Comparison of ENCODE assay signal across 14 cellular contexts in genomic region chr7:65832281-65832680, GRCh38. TPM values are rescaled to one million over a fixed set of nuclear protein-coding genes. Genes with fewer than 3 reads are reported as not detected.
DNase-seq lines count a peak whose midpoint lies in the region; ATAC-seq and TF ChIP-seq lines count a peak whose summit lies in the region.
"Had no signal": no experiment of that assay in that cellular context is flagged by ENCODE, and none has a peak within 500 bp of the region (broad histone marks: within the 10 kb centered on the region; RNA-seq: fewer than 3 reads in every experiment).

No MANE protein-coding gene starts in this region.

- 60% methylated on average over 1 of the region's 2 CpGs; no CpG with 5 or more reads in 1 of the 2 experiments for WGBS in IMR-90 (ENCODE audit: extremely low coverage in 2 of 2, insufficient read length in 1 of 2), 2 experiments
- WGBS in suprapubic skin: 83% methylated on average over 2 of the region's 2 CpGs

- in situ Hi-C loops in IMR-90 (cut with MboI; ENCODE audit: low sequenced_read_pairs) (no loop called here), astrocyte of the cerebellum (cut with HindIII; ENCODE audit: low sequenced_read_pairs) (no loop called here)

- no peak overlapping the region for H2AK9ac ChIP-seq in IMR-90 (replicated peaks; ENCODE audit: low read depth, low read length, poor library complexity)

- TF ChIP-seq CTCF in IMR-90 (conservative IDR thresholded peaks at IDR 0.05; ENCODE audit: low read depth, low read length): no peak
- TF ChIP-seq CTCF in astrocyte of the cerebellum (IDR thresholded peaks at IDR 0.05; ENCODE audit: low read depth, low read length, missing control alignments): no peak
- TF ChIP-seq CTCF in suprapubic skin (IDR thresholded peaks at IDR 0.05): no peak

- H3K4me1 ChIP-seq in IMR-90 (ENCODE audit: control insufficient read depth, insufficient read depth, low read length) (no peaks in the 10 kb centered on the region), suprapubic skin (no peaks in the 10 kb centered on the region)
- H3K4me1 ChIP-seq: SJSA1, stomach had no signal

- H4K5ac ChIP-seq in IMR-90 (ENCODE audit: low read depth, low read length): no peak overlapping the region

- H2BK120ac ChIP-seq in IMR-90 (ENCODE audit: low read depth, low read length): no peak overlapping the region

- no peak overlapping the region for H2BK15ac ChIP-seq in IMR-90 (ENCODE audit: low read depth, low read length)

- H3K9ac ChIP-seq in IMR-90 (ENCODE audit: low read depth, low read length): no peak overlapping the region

- intact Hi-C loops in IMR-90 (cut with micrococcal nuclease): no loop called here

- CTCF ChIA-PET in IMR-90 (lab: Yijun Ruan, JAX): no interaction called here

- no peak overlapping the region for H4K91ac ChIP-seq in IMR-90 (ENCODE audit: insufficient read depth, low read depth, low read length)

- no peak overlapping the region for H2BK20ac ChIP-seq in IMR-90 (ENCODE audit: low read depth, low read length)

- no peak overlapping the region for H3K23ac ChIP-seq in IMR-90 (ENCODE audit: low read depth, low read length)

- BruUV-seq in IMR-90 (replicated peaks; lab: Mats Ljungman, UMichigan): no TSS peak

- dilution Hi-C loops in IMR-90 (cut with HindIII; ENCODE audit: low sequenced_read_pairs, unreplicated experiment): no loop called here

- H3K18ac ChIP-seq in IMR-90 (ENCODE audit: low read depth, low read length): no peak overlapping the region

- no peaks in the 10 kb centered on the region for H3K27me3 ChIP-seq in IMR-90 (ENCODE audit: control insufficient read depth, insufficient read depth, low read length)
- H3K27me3 ChIP-seq in suprapubic skin: no peaks in the 10 kb centered on the region
- H3K27me3 ChIP-seq: SJSA1, stomach had no signal

- no peaks in the 10 kb centered on the region for H3K9me1 ChIP-seq in IMR-90 (ENCODE audit: insufficient read depth, low read length)

- TF ChIP-seq EP300 in suprapubic skin (IDR thresholded peaks at IDR 0.05): no peak

- H3K27ac ChIP-seq in IMR-90 (ENCODE audit: insufficient read depth, low read length) (no peak overlapping the region), suprapubic skin (no peak overlapping the region)
- H3K27ac ChIP-seq: SJSA1, stomach had no signal

- POLR2A ChIA-PET in IMR-90 (lab: Charles Lee; ENCODE audit: unreplicated experiment): no interaction called here

- H2AK5ac ChIP-seq in IMR-90 (ENCODE audit: low read depth, low read length): no peak overlapping the region

- no peaks in the 10 kb centered on the region for H3K36me3 ChIP-seq in IMR-90 (ENCODE audit: control insufficient read depth, insufficient read depth, low read length)
- peaks cover 5% of the 10 kb centered on the region for H3K36me3 ChIP-seq in suprapubic skin
- H3K36me3 ChIP-seq: SJSA1 had no signal

- no peak overlapping the region for H3K4ac ChIP-seq in IMR-90 (ENCODE audit: low read depth, low read length)

- TF ChIP-seq POLR2A in IMR-90 (IDR thresholded peaks at IDR 0.05; ENCODE audit: low read depth, low read length): no peak
- no peak for TF ChIP-seq POLR2A in suprapubic skin (IDR thresholded peaks at IDR 0.05)

- DNase-seq in DMS 273 treated with DMSO at 0.1 percent for 48 hours (lab: John Stamatoyannopoulos, UW) (peak; percentile 56), IMR-90 (peak; percentile 59), astrocyte of the cerebellum (ENCODE audit: low read depth) (peak; percentile 44), iPS-NIHi7 (ENCODE audit: extremely low spot score) (peak; percentile 27), NCI-H2196 (lab: John Stamatoyannopoulos, UW; ENCODE audit: unreplicated experiment) (no peak), suprapubic skin (ENCODE audit: low spot score in 2 of 2) (no peak), NCI-H748 treated with DMSO at 0.1 percent for 48 hours (lab: John Stamatoyannopoulos, UW) (no peak)
- DNase-seq: DMS153; hippocampal formation; NCI-H187 treated with DMSO at 0.1 percent for 48 hours; stimulated activated CD4-positive, alpha-beta T cell treated with anti-CD3 and anti-CD28 coated beads, Interleukin-15, amount 100 ng/mL, for 24 hours; stomach had no signal

- no peak overlapping the region for H4K8ac ChIP-seq in IMR-90 (ENCODE audit: low read depth in 2 of 2, low read length in 2 of 2)

- no peak for TF ChIP-seq RAD21 in IMR-90 (IDR thresholded peaks at IDR 0.05; ENCODE audit: low read length)

- no peak overlapping the region for H2BK5ac ChIP-seq in IMR-90 (ENCODE audit: low read depth, low read length, poor library complexity, severe bottlenecking)

- peak; percentile 24; the same call in 1 of the 2 replicates for ATAC-seq in IMR-90 (ENCODE audit: low read depth)
- no peak for ATAC-seq in GM19023 (IDR thresholded peaks at IDR 0.05; ENCODE audit: unreplicated experiment)

- H2AFZ ChIP-seq in IMR-90 (replicated peaks; ENCODE audit: low read length, poor library complexity): no peak overlapping the region

- H3K79me1 ChIP-seq in IMR-90 (ENCODE audit: low read depth in 1 of 2, low read length in 2 of 2): no peaks in the 10 kb centered on the region

- no peak overlapping the region for H3K4me2 ChIP-seq in IMR-90 (ENCODE audit: low read depth, low read length)

- H4K20me1 ChIP-seq in IMR-90 (ENCODE audit: insufficient read depth, low read length): no peaks in the 10 kb centered on the region

- H3K14ac ChIP-seq in IMR-90 (replicated peaks; ENCODE audit: low read depth, low read length): no peak overlapping the region

- H3K4me3 ChIP-seq in IMR-90 (ENCODE audit: insufficient read depth, low read depth, low read length): no peak overlapping the region
- H3K4me3 ChIP-seq in astrocyte of the cerebellum (ENCODE audit: low read depth, low read length): no peak overlapping the region
- no peak overlapping the region for H3K4me3 ChIP-seq in suprapubic skin
- H3K4me3 ChIP-seq: SJSA1, stomach had no signal

- no peak overlapping the region for H3K56ac ChIP-seq in IMR-90 (ENCODE audit: extremely low read depth, insufficient read depth, low read length)

- H3K9me3 ChIP-seq in IMR-90 (ENCODE audit: control insufficient read depth, insufficient read depth, low read length): no peaks in the 10 kb centered on the region
- H3K9me3 ChIP-seq in suprapubic skin: no peaks in the 10 kb centered on the region
- H3K9me3 ChIP-seq: SJSA1, stomach had no signal

TF ChIP-seq in IMR-90, 13 proteins besides CTCF, POLR2A, EP300 and RAD21:
- no peak for TF ChIP-seq NFE2L2 (IDR thresholded peaks at IDR 0.05; ENCODE audit: low read depth, low read length)
- no peak for TF ChIP-seq RCOR1 (IDR thresholded peaks at IDR 0.05; ENCODE audit: insufficient replicate concordance, low read length)
- no peak for TF ChIP-seq CEBPB (IDR thresholded peaks at IDR 0.05; ENCODE audit: low read depth, low read length)
- no peak for TF ChIP-seq MAFK (IDR thresholded peaks at IDR 0.05; ENCODE audit: low read depth, low read length)
- no peak for TF ChIP-seq MAZ (IDR thresholded peaks at IDR 0.05; ENCODE audit: borderline replicate concordance, low read depth, low read length)
- TF ChIP-seq, protein P1, sequence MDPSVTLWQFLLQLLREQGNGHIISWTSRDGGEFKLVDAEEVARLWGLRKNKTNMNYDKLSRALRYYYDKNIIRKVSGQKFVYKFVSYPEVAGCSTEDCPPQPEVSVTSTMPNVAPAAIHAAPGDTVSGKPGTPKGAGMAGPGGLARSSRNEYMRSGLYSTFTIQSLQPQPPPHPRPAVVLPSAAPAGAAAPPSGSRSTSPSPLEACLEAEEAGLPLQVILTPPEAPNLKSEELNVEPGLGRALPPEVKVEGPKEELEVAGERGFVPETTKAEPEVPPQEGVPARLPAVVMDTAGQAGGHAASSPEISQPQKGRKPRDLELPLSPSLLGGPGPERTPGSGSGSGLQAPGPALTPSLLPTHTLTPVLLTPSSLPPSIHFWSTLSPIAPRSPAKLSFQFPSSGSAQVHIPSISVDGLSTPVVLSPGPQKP (IDR thresholded peaks at IDR 0.05; ENCODE audit: borderline replicate concordance, low read depth, low read length): no peak

RNA-seq across cellular contexts. Expression of gene VKORC1L1, which starts 40.6 kb away (rescaled TPM):
- 14.5 and 19.4 TPM in 2 replicates for total RNA-seq in IMR-90 (2012; rRNA removed)
- 12.0 and 12.5 TPM in 2 replicates for polyA plus RNA-seq in IMR-90 (2012; rRNA removed)
- 6.0 and 6.3 TPM in 2 replicates for polyA plus RNA-seq in IMR-90 (2012; cell fraction: cytosol; rRNA removed)
- polyA plus RNA-seq in IMR-90 (2012; cell fraction: nucleus; rRNA removed; ENCODE audit: low replicate concordance): 2.0 and 5.1 TPM in 2 replicates
- 10 to 100 TPM; 21.5 to 27.6 (median 24.2) TPM for total RNA-seq in suprapubic skin

Comparison
In these comparisons a context has a peak if more than half of its experiments do, and no peak if none do; other contexts are left out.
1. DNase-seq: peak in DMS 273 treated with DMSO at 0.1 percent for 48 hours (single experiment), IMR-90 (single experiment), astrocyte of the cerebellum (single experiment) and iPS-NIHi7 (single experiment); none in NCI-H2196 (single experiment), suprapubic skin (0 of 2) and NCI-H748 treated with DMSO at 0.1 percent for 48 hours (single experiment).